Comparison of ENCODE assay signal across 37 cellular contexts in the genomic region with DNA sequence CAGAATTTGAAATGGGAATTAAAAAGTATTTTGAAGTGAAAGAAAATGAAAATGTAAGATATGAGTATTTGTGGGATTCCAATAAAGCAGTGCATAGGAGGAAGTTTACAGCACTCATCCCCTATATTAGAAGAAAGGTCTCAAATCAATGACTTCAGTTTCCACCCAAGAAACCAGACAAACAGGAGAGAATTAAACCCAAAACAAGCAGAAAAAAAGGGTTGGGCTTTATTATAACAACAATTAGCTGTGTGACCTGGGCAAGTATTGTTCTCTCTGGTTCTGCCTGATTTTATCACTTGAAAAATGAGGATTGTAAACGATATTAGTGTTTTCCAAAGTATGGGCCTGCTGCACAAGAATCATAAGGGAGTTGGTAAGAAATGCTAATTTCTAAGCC. TPM values are rescaled to one million over a fixed set of nuclear protein-coding genes. Genes with fewer than 3 reads are reported as not detected.
"Had no signal": no experiment of that assay in that cellular context is flagged by ENCODE, and none has a peak within 500 bp of the region (broad histone marks: within the 10 kb centered on the region; RNA-seq: fewer than 3 reads in every experiment).

No MANE protein-coding gene starts in this region.

- H3K4me1 ChIP-seq: adrenal gland, ascending aorta, breast epithelium had no signal

- DNase-seq: activated effector memory CD4-positive, alpha-beta T cell treated with anti-CD3 and anti-CD28 coated beads, Interleukin-2, amount 50 U/mL, for 16 hours; activated effector memory CD4-positive, alpha-beta T cell treated with Interleukin-2 at 50 U/mL for 16 hours; activated gamma-delta T cell; activated gamma-delta T cell treated with Interleukin-2 at 50 U/mL for 16 hours; activated naive CD4-positive, alpha-beta T cell; activated naive CD4-positive, alpha-beta T cell treated with anti-CD3 and anti-CD28 coated beads for 36 hours; activated naive CD4-positive, alpha-beta T cell treated with anti-CD3 and anti-CD28 coated beads, Interleukin-2, amount 10 ng/mL, durations not matched to agents 7 days and 5 days; activated naive CD4-positive, alpha-beta T cell treated with anti-CD3 and anti-CD28 coated beads, Interleukin-2, amount 50 U/mL, for 16 hours; activated naive CD4-positive, alpha-beta T cell treated with Interleukin-2 at 50 U/mL for 16 hours; activated naive CD8-positive, alpha-beta T cell treated with anti-CD3 and anti-CD28 coated beads for 36 hours; activated naive CD8-positive, alpha-beta T cell treated with anti-CD3 and anti-CD28 coated beads, Interleukin-2, amount 10 ng/mL, durations not matched to agents 7 days and 5 days; activated naive CD8-positive, alpha-beta T cell treated with anti-CD3 and anti-CD28 coated beads, Interleukin-2, amount 50 U/mL, for 24 hours; activated T-cell treated with anti-CD3 and anti-CD28 coated beads, Interleukin-2, amount 50 U/mL, for 24 hours; activated T-cell treated with anti-CD3 and anti-CD28 coated beads, Interleukin-2, amount 50 U/mL, for 4 hours; activated T-cell treated with anti-CD3 and anti-CD28 coated beads, Interleukin-2, amount 50 U/mL, for 48 hours; activated T-cell treated with anti-CD3 and anti-CD28 coated beads, Interleukin-2, amount 50 U/mL, for 72 hours; adrenal gland; amniotic stem cell; amygdala; anterior cingulate cortex; aorta; body of pancreas; brain microvascular endothelial cell; caudate nucleus; central memory CD4-positive, alpha-beta T cell; cerebellar nuclear complex had no signal

- H3K27me3 ChIP-seq: ascending aorta, body of pancreas, breast epithelium, cardiac muscle cell had no signal

- H3K9me3 Mint-ChIP-seq: activated naive CD4-positive, alpha-beta T cell treated with anti-CD3 and anti-CD28 coated beads for 36 hours; activated naive CD4-positive, alpha-beta T cell treated with anti-CD3 and anti-CD28 coated beads, Interleukin-2, amount 10 ng/mL, durations not matched to agents 7 days and 5 days; activated naive CD4-positive, alpha-beta T cell treated with anti-CD3 and anti-CD28 coated beads, Interleukin-2, amount 50 U/mL, for 24 hours; activated naive CD4-positive, alpha-beta T cell treated with anti-CD3 and anti-CD28 coated beads, Interleukin-2, amount 50 U/mL, for 72 hours; activated naive CD8-positive, alpha-beta T cell treated with anti-CD3 and anti-CD28 coated beads for 36 hours; activated naive CD8-positive, alpha-beta T cell treated with anti-CD3 and anti-CD28 coated beads, Interleukin-2, amount 10 ng/mL, durations not matched to agents 7 days and 5 days; activated naive CD8-positive, alpha-beta T cell treated with anti-CD3 and anti-CD28 coated beads, Interleukin-2, amount 50 U/mL, for 24 hours; activated T-cell treated with anti-CD3 and anti-CD28 coated beads, Interleukin-2, amount 50 U/mL, for 24 hours; activated T-cell treated with anti-CD3 and anti-CD28 coated beads, Interleukin-2, amount 50 U/mL, for 4 hours; activated T-cell treated with anti-CD3 and anti-CD28 coated beads, Interleukin-2, amount 50 U/mL, for 72 hours; activated T-helper 1 cell treated with anti-CD3 and anti-CD28 coated beads, Interleukin-12 subunit alpha, Interleukin-12 subunit beta, Interleukin-2, Interleukin-4 antibody, amounts not matched to agents 30 ng/mL and 10 ng/mL and 1 ng/mL, durations not matched to agents 14 hours and 24 hours and 36 hours; activated T-helper 17 cell treated with anti-CD3 and anti-CD28 coated beads, Interleukin-2, amount 50 U/mL, for 72 hours; activated T-helper 2 cell treated with anti-CD3 and anti-CD28 coated beads, Interferon-gamma antibody, Interleukin-2, Interleukin-4, amounts not matched to agents 10 μg/mL and 5 μg/mL and 100 μg/mL, durations not matched to agents 14 hours and 24 hours and 36 hours; brain; central memory CD8-positive, alpha-beta T cell had no signal

- H3K9me3 ChIP-seq: adrenal gland, ascending aorta, body of pancreas, breast epithelium had no signal

- H3K36me3 ChIP-seq: adrenal gland, ascending aorta, brain microvascular endothelial cell, breast epithelium, cardiac muscle cell had no signal

- H3K4me1 Mint-ChIP-seq: activated naive CD4-positive, alpha-beta T cell treated with anti-CD3 and anti-CD28 coated beads, Interleukin-2, amount 10 ng/mL, durations not matched to agents 7 days and 5 days; activated naive CD8-positive, alpha-beta T cell treated with anti-CD3 and anti-CD28 coated beads for 36 hours; activated naive CD8-positive, alpha-beta T cell treated with anti-CD3 and anti-CD28 coated beads, Interleukin-2, amount 10 ng/mL, durations not matched to agents 7 days and 5 days; activated naive CD8-positive, alpha-beta T cell treated with anti-CD3 and anti-CD28 coated beads, Interleukin-2, amount 50 U/mL, for 24 hours; activated T-helper 17 cell treated with anti-CD3 and anti-CD28 coated beads, Interleukin-2, amount 50 U/mL, for 72 hours; central memory CD8-positive, alpha-beta T cell had no signal

- H3K27ac ChIP-seq: adrenal gland, ascending aorta, body of pancreas, brain microvascular endothelial cell, breast epithelium, cardiac muscle cell had no signal

- H3K4me3 Mint-ChIP-seq: activated naive CD4-positive, alpha-beta T cell treated with anti-CD3 and anti-CD28 coated beads for 36 hours; activated naive CD4-positive, alpha-beta T cell treated with anti-CD3 and anti-CD28 coated beads, Interleukin-2, amount 10 ng/mL, durations not matched to agents 7 days and 5 days; activated naive CD4-positive, alpha-beta T cell treated with anti-CD3 and anti-CD28 coated beads, Interleukin-2, amount 50 U/mL, for 24 hours; activated naive CD8-positive, alpha-beta T cell; activated naive CD8-positive, alpha-beta T cell treated with anti-CD3 and anti-CD28 coated beads for 36 hours; activated naive CD8-positive, alpha-beta T cell treated with anti-CD3 and anti-CD28 coated beads, Interleukin-2, amount 10 ng/mL, durations not matched to agents 7 days and 5 days; activated naive CD8-positive, alpha-beta T cell treated with anti-CD3 and anti-CD28 coated beads, Interleukin-2, amount 50 U/mL, for 24 hours; activated T-cell treated with anti-CD3 and anti-CD28 coated beads, Interleukin-2, amount 50 U/mL, for 24 hours; activated T-cell treated with anti-CD3 and anti-CD28 coated beads, Interleukin-2, amount 50 U/mL, for 4 hours; activated T-cell treated with anti-CD3 and anti-CD28 coated beads, Interleukin-2, amount 50 U/mL, for 72 hours; activated T-helper 1 cell treated with anti-CD3 and anti-CD28 coated beads, Interleukin-12 subunit alpha, Interleukin-12 subunit beta, Interleukin-2, Interleukin-4 antibody, amounts not matched to agents 30 ng/mL and 10 ng/mL and 1 ng/mL, durations not matched to agents 14 hours and 24 hours and 36 hours; activated T-helper 17 cell treated with anti-CD3 and anti-CD28 coated beads, Interleukin-2, amount 50 U/mL, for 72 hours; brain; central memory CD8-positive, alpha-beta T cell had no signal

- H3K27ac Mint-ChIP-seq: activated naive CD4-positive, alpha-beta T cell treated with anti-CD3 and anti-CD28 coated beads for 36 hours; activated naive CD4-positive, alpha-beta T cell treated with anti-CD3 and anti-CD28 coated beads, Interleukin-2, amount 10 ng/mL, durations not matched to agents 7 days and 5 days; activated naive CD4-positive, alpha-beta T cell treated with anti-CD3 and anti-CD28 coated beads, Interleukin-2, amount 50 U/mL, for 72 hours; activated naive CD8-positive, alpha-beta T cell; activated naive CD8-positive, alpha-beta T cell treated with anti-CD3 and anti-CD28 coated beads for 36 hours; activated naive CD8-positive, alpha-beta T cell treated with anti-CD3 and anti-CD28 coated beads, Interleukin-2, amount 10 ng/mL, durations not matched to agents 7 days and 5 days; activated naive CD8-positive, alpha-beta T cell treated with anti-CD3 and anti-CD28 coated beads, Interleukin-2, amount 50 U/mL, for 24 hours; activated T-cell treated with anti-CD3 and anti-CD28 coated beads, Interleukin-2, amount 50 U/mL, for 24 hours; activated T-cell treated with anti-CD3 and anti-CD28 coated beads, Interleukin-2, amount 50 U/mL, for 72 hours; activated T-helper 1 cell treated with anti-CD3 and anti-CD28 coated beads, Interleukin-12 subunit alpha, Interleukin-12 subunit beta, Interleukin-2, Interleukin-4 antibody, amounts not matched to agents 30 ng/mL and 10 ng/mL and 1 ng/mL, durations not matched to agents 14 hours and 24 hours and 36 hours; activated T-helper 17 cell treated with anti-CD3 and anti-CD28 coated beads, Interleukin-2, amount 50 U/mL, for 72 hours; activated T-helper 2 cell treated with anti-CD3 and anti-CD28 coated beads, Interferon-gamma antibody, Interleukin-2, Interleukin-4, amounts not matched to agents 10 μg/mL and 5 μg/mL and 100 μg/mL, durations not matched to agents 14 hours and 24 hours and 36 hours; brain had no signal

- H3K36me3 Mint-ChIP-seq: activated naive CD4-positive, alpha-beta T cell treated with anti-CD3 and anti-CD28 coated beads, Interleukin-2, amount 10 ng/mL, durations not matched to agents 7 days and 5 days; activated naive CD4-positive, alpha-beta T cell treated with anti-CD3 and anti-CD28 coated beads, Interleukin-2, amount 50 U/mL, for 24 hours; activated naive CD4-positive, alpha-beta T cell treated with anti-CD3 and anti-CD28 coated beads, Interleukin-2, amount 50 U/mL, for 72 hours; activated naive CD8-positive, alpha-beta T cell; activated naive CD8-positive, alpha-beta T cell treated with anti-CD3 and anti-CD28 coated beads for 36 hours; activated naive CD8-positive, alpha-beta T cell treated with anti-CD3 and anti-CD28 coated beads, Interleukin-2, amount 10 ng/mL, durations not matched to agents 7 days and 5 days; brain had no signal

- H3K4me3 ChIP-seq: adrenal gland, ascending aorta, body of pancreas, breast epithelium, cardiac muscle cell had no signal

- ATAC-seq: activated naive CD4-positive, alpha-beta T cell treated with anti-CD3 and anti-CD28 coated beads, Interleukin-2, amount 50 U/mL, for 72 hours; activated naive CD8-positive, alpha-beta T cell treated with anti-CD3 and anti-CD28 coated beads, Interleukin-2, amount 50 U/mL, for 24 hours; activated T-cell treated with anti-CD3 and anti-CD28 coated beads, Interleukin-2, amount 50 U/mL, for 4 hours; activated T-cell treated with anti-CD3 and anti-CD28 coated beads, Interleukin-2, amount 50 U/mL, for 72 hours; activated T-helper 17 cell treated with anti-CD3 and anti-CD28 coated beads, Interleukin-2, amount 50 U/mL, for 72 hours; body of pancreas had no signal

RNA-seq across cellular contexts. Expression of a gene that starts 18.3 kb away (rescaled TPM):
- total RNA-seq: activated naive CD4-positive, alpha-beta T cell treated with anti-CD3 and anti-CD28 coated beads for 36 hours; activated naive CD4-positive, alpha-beta T cell treated with anti-CD3 and anti-CD28 coated beads, Interleukin-2, amount 50 U/mL, for 72 hours; activated naive CD8-positive, alpha-beta T cell treated with anti-CD3 and anti-CD28 coated beads for 36 hours; activated naive CD8-positive, alpha-beta T cell treated with anti-CD3 and anti-CD28 coated beads, Interleukin-2, amount 10 ng/mL, durations not matched to agents 7 days and 5 days; activated T-cell treated with anti-CD3 and anti-CD28 coated beads, Interleukin-2, amount 50 U/mL, for 4 hours; activated T-cell treated with anti-CD3 and anti-CD28 coated beads, Interleukin-2, amount 50 U/mL, for 72 hours; activated T-helper 1 cell treated with anti-CD3 and anti-CD28 coated beads, Interleukin-12 subunit alpha, Interleukin-12 subunit beta, Interleukin-2, Interleukin-4 antibody, amounts not matched to agents 30 ng/mL and 10 ng/mL and 1 ng/mL, durations not matched to agents 14 hours and 24 hours and 36 hours; activated T-helper 17 cell treated with anti-CD3 and anti-CD28 coated beads, Interleukin-2, amount 50 U/mL, for 72 hours; activated T-helper 2 cell treated with anti-CD3 and anti-CD28 coated beads, Interferon-gamma antibody, Interleukin-2, Interleukin-4, amounts not matched to agents 10 μg/mL and 5 μg/mL and 100 μg/mL, durations not matched to agents 14 hours and 24 hours and 36 hours had no signal
